ENCODE assay signal across 14 cellular contexts in the genomic region with DNA sequence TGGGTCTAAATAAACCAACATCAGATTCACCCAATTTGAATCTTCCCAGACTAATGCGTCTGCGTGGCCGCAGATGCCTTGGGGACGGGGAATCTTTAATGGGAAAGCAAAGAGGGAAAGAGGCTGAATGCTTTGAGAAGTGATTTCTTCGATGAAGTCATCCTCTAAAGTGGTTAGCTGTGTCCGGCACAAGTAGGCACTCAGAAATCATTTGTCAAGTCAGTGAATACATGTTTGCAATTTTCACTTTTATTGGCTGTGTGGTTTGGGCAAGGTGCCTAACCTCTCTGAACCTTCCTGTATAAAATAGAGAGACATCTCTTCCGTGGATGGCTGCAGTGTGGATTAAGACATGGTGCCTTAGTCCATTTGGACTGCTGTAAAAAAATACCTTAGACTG. TPM values are rescaled to one million over a fixed set of nuclear protein-coding genes. Genes with fewer than 3 reads are reported as not detected.
DNase-seq lines count a peak whose midpoint lies in the region; ATAC-seq, FAIRE-seq and TF ChIP-seq lines count a peak whose summit lies in the region.
"Had no signal": no experiment of that assay in that cellular context is flagged by ENCODE, and none has a peak within 500 bp of the region (broad histone marks: within the 10 kb centered on the region; RNA-seq: fewer than 3 reads in every experiment).

No MANE protein-coding gene starts in this region.

- peak overlapping the region; percentile 59; the same call in 1 of the 2 replicates for H2AFZ ChIP-seq in GM23338

- peaks cover 43% of the 10 kb centered on the region for H3K4me1 Mint-ChIP-seq in GM23338
- peaks cover 0 to 8% (median 0%) of the 10 kb centered on the region in 7 donors for H3K4me1 Mint-ChIP-seq in naive thymus-derived CD4-positive, alpha-beta T cell

- H3K4me2 ChIP-seq in GM23338 = no peak overlapping the region
- H3K4me2 ChIP-seq: BLaER1 had no signal

- peaks cover 8% of the 10 kb centered on the region for H3K27me3 Mint-ChIP-seq in GM23338 (ENCODE audit: insufficient read depth, low read depth, poor library complexity)
- H3K27me3 Mint-ChIP-seq in naive thymus-derived CD4-positive, alpha-beta T cell = peaks cover 2 to 8% (median 6%) of the 10 kb centered on the region in 5 donors

- no peaks in the 10 kb centered on the region for H4K20me1 ChIP-seq in GM23338 (replicated peaks; ENCODE audit: insufficient read depth)
- H4K20me1 ChIP-seq: BLaER1 had no signal

- CTCF ChIA-PET in naive thymus-derived CD4-positive, alpha-beta T cell (lab: Charles Lee) = no interaction called here

- no peak for TF ChIP-seq POLR2A in GM12891 (IDR thresholded peaks at IDR 0.05; ENCODE audit: low read depth, low read length)

- no peaks in the 10 kb centered on the region for H3F3A ChIP-seq in GM23338 (replicated peaks; ENCODE audit: low read depth)

- no peaks in the 10 kb centered on the region for H3K9me3 ChIP-seq in naive thymus-derived CD4-positive, alpha-beta T cell (ENCODE audit: control insufficient read depth in 2 of 3, low read length in 3 of 3)
- H3K9me3 ChIP-seq: BLaER1 had no signal

- H3K27ac ChIP-seq in GM23338 (ENCODE audit: low read depth) = no peak overlapping the region
- H3K27ac ChIP-seq in naive thymus-derived CD4-positive, alpha-beta T cell (ENCODE audit: low read depth, low read length) = no peak overlapping the region
- H3K27ac ChIP-seq: BLaER1 had no signal

- no peaks in the 10 kb centered on the region for H3K36me3 Mint-ChIP-seq in GM23338 (ENCODE audit: low read depth)
- no peaks in the 10 kb centered on the region for H3K36me3 Mint-ChIP-seq in naive thymus-derived CD4-positive, alpha-beta T cell

- peak; percentile 23 for DNase-seq in DMS79 (lab: John Stamatoyannopoulos, UW)
- DNase-seq in GM23338 (ENCODE audit: low spot score) = no peak
- DNase-seq in astrocyte of the hippocampus (ENCODE audit: low read depth, low spot score) = peak; percentile 14
- peak; percentile 27 for DNase-seq in urothelium cell line (ENCODE audit: low spot score)
- no peak for DNase-seq in naive thymus-derived CD4-positive, alpha-beta T cell
- DNase-seq in GM12891 (ENCODE audit: insufficient read length, low spot score) = no peak
- no peak for DNase-seq in GM19238 (ENCODE audit: insufficient read length, low spot score)
- DNase-seq: DMS53, GDM1, H7, Karpas-422 had no signal

- no peak for TF ChIP-seq CTCF in GM23338 (conservative IDR thresholded peaks at IDR 0.05; ENCODE audit: low read depth in 2 of 2)

- H3K36me3 ChIP-seq in GM23338 (ENCODE audit: insufficient read depth) = no peaks in the 10 kb centered on the region
- no peaks in the 10 kb centered on the region for H3K36me3 ChIP-seq in naive thymus-derived CD4-positive, alpha-beta T cell (ENCODE audit: control insufficient read depth in 2 of 3, insufficient read depth in 3 of 3, low read length in 3 of 3)
- H3K36me3 ChIP-seq: BLaER1 had no signal

- no peak for ATAC-seq in GM23338
- ATAC-seq in naive thymus-derived CD4-positive, alpha-beta T cell = no peak
- ATAC-seq: K562 had no signal

- H3K9me2 ChIP-seq in GM23338 (ENCODE audit: insufficient read depth) = no peaks in the 10 kb centered on the region

- POLR2A ChIA-PET in naive thymus-derived CD4-positive, alpha-beta T cell (lab: Charles Lee) = no interaction called here

- FAIRE-seq in urothelium cell line (lab: Jason Lieb, UNC) (no peak), GM12891 (lab: Jason Lieb, UNC) (no peak)
- FAIRE-seq: A204.1, K562 had no signal

- H3K4me1 ChIP-seq in GM23338 (ENCODE audit: insufficient read depth) = peaks cover 22% of the 10 kb centered on the region; the same call in 1 of the 2 replicates
- no peaks in the 10 kb centered on the region for H3K4me1 ChIP-seq in naive thymus-derived CD4-positive, alpha-beta T cell (ENCODE audit: control insufficient read depth in 2 of 2, insufficient read depth in 2 of 2, low read length in 2 of 2)

- intact Hi-C loops in naive thymus-derived CD4-positive, alpha-beta T cell (cut with micrococcal nuclease) = no loop called here

- H3K27ac Mint-ChIP-seq in GM23338 = no peak overlapping the region
- no peak overlapping the region for H3K27ac Mint-ChIP-seq in naive thymus-derived CD4-positive, alpha-beta T cell

- H3K27me3 ChIP-seq in GM23338 (ENCODE audit: insufficient read depth) = no peaks in the 10 kb centered on the region
- H3K27me3 ChIP-seq in naive thymus-derived CD4-positive, alpha-beta T cell (ENCODE audit: control insufficient read depth in 2 of 2, insufficient read depth in 2 of 2, low read length in 2 of 2) = no peaks in the 10 kb centered on the region
- H3K27me3 ChIP-seq: BLaER1 had no signal

- no peaks in the 10 kb centered on the region for H3K79me2 ChIP-seq in GM23338 (replicated peaks; ENCODE audit: insufficient read depth)

- H3K4me3 ChIP-seq in GM23338 = no peak overlapping the region
- H3K4me3 ChIP-seq in naive thymus-derived CD4-positive, alpha-beta T cell (ENCODE audit: low read length) = no peak overlapping the region
- H3K4me3 ChIP-seq: BLaER1, K562 had no signal

- no peak overlapping the region for H3K4me3 Mint-ChIP-seq in GM23338
- H3K4me3 Mint-ChIP-seq in naive thymus-derived CD4-positive, alpha-beta T cell = no peak overlapping the region

- H3K9me3 Mint-ChIP-seq in GM23338 = no peaks in the 10 kb centered on the region
- H3K9me3 Mint-ChIP-seq in naive thymus-derived CD4-positive, alpha-beta T cell = no peaks in the 10 kb centered on the region

TF ChIP-seq in GM23338, 12 proteins besides CTCF, POLR2A, EP300 and RAD21 (continues in another document):
- TF ChIP-seq EZH2phosphoT487 (IDR thresholded peaks at IDR 0.05; ENCODE audit: unreplicated experiment) (no peak), JUNB (IDR thresholded peaks at IDR 0.05; ENCODE audit: unreplicated experiment) (no peak), EZH2 (IDR thresholded peaks at IDR 0.05; ENCODE audit: low read depth, unreplicated experiment) (no peak)
- TF ChIP-seq, protein P1, sequence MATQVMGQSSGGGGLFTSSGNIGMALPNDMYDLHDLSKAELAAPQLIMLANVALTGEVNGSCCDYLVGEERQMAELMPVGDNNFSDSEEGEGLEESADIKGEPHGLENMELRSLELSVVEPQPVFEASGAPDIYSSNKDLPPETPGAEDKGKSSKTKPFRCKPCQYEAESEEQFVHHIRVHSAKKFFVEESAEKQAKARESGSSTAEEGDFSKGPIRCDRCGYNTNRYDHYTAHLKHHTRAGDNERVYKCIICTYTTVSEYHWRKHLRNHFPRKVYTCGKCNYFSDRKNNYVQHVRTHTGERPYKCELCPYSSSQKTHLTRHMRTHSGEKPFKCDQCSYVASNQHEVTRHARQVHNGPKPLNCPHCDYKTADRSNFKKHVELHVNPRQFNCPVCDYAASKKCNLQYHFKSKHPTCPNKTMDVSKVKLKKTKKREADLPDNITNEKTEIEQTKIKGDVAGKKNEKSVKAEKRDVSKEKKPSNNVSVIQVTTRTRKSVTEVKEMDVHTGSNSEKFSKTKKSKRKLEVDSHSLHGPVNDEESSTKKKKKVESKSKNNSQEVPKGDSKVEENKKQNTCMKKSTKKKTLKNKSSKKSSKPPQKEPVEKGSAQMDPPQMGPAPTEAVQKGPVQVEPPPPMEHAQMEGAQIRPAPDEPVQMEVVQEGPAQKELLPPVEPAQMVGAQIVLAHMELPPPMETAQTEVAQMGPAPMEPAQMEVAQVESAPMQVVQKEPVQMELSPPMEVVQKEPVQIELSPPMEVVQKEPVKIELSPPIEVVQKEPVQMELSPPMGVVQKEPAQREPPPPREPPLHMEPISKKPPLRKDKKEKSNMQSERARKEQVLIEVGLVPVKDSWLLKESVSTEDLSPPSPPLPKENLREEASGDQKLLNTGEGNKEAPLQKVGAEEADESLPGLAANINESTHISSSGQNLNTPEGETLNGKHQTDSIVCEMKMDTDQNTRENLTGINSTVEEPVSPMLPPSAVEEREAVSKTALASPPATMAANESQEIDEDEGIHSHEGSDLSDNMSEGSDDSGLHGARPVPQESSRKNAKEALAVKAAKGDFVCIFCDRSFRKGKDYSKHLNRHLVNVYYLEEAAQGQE (IDR thresholded peaks at IDR 0.05; ENCODE audit: unreplicated experiment) = no peak

TF ChIP-seq in GM12891, 5 proteins besides CTCF, POLR2A, EP300 and RAD21:
- TF ChIP-seq POLR2AphosphoS5 (IDR thresholded peaks at IDR 0.05; ENCODE audit: low read depth, low read length) (no peak), SPI1 (IDR thresholded peaks at IDR 0.05; ENCODE audit: low read depth, low read length) (no peak), PAX5 (IDR thresholded peaks at IDR 0.05; ENCODE audit: insufficient read depth, low read length, severe bottlenecking) (no peak), TAF1 (IDR thresholded peaks at IDR 0.05; ENCODE audit: low read depth, low read length) (no peak), POU2F2 (IDR thresholded peaks at IDR 0.05; ENCODE audit: low read depth, low read length) (no peak)

RNA-seq across cellular contexts. Expression of a gene that starts 19.7 kb away (rescaled TPM):
- 20.3 and 28.5 TPM in 2 replicates for total RNA-seq in GM23338 (2014; rRNA removed; shearing (Covaris generic))
- 63.5 and 67.7 TPM in 2 replicates for polyA plus RNA-seq in GM23338 (2016; fragmentation: Nextera tagmentation; extraction: Ambion mirVana)
- 10 to 100 TPM; 16.6 to 40.9 (median 32.0) TPM for total RNA-seq in naive thymus-derived CD4-positive, alpha-beta T cell
- polyA plus RNA-seq in naive thymus-derived CD4-positive, alpha-beta T cell = 10 to 100 TPM; 10.1 to 12.0 TPM
- polyA plus RNA-seq in GM12891 (2012; ENCODE audit: low read depth, missing spikeins) = 16.6 TPM

RNA-seq across cellular contexts. Expression of a gene that starts 21.2 kb away (rescaled TPM):
- not detected in 2 replicates for total RNA-seq in GM23338 (2014; rRNA removed; shearing (Covaris generic))
- 7.9 and 8.6 TPM in 2 replicates for polyA plus RNA-seq in GM23338 (2016; fragmentation: Nextera tagmentation; extraction: Ambion mirVana)
- not detected for total RNA-seq in naive thymus-derived CD4-positive, alpha-beta T cell
- not detected for polyA plus RNA-seq in naive thymus-derived CD4-positive, alpha-beta T cell
- not detected for polyA plus RNA-seq in GM12891 (2012; ENCODE audit: low read depth, missing spikeins)
- total RNA-seq: K562 had no signal
- polyA plus RNA-seq: K562 had no signal

Comparison
In these comparisons a context has a peak if more than half of its experiments do, and no peak if none do; other contexts are left out.
1. DNase-seq: peak in DMS79 (single experiment), astrocyte of the hippocampus (single experiment) and urothelium cell line (single experiment); none in GM23338 (single experiment), naive thymus-derived CD4-positive, alpha-beta T cell (0 of 9), GM12891 (single experiment) and GM19238 (single experiment).